18 cellular contexts compared by ENCODE assay signal in the genomic region with DNA sequence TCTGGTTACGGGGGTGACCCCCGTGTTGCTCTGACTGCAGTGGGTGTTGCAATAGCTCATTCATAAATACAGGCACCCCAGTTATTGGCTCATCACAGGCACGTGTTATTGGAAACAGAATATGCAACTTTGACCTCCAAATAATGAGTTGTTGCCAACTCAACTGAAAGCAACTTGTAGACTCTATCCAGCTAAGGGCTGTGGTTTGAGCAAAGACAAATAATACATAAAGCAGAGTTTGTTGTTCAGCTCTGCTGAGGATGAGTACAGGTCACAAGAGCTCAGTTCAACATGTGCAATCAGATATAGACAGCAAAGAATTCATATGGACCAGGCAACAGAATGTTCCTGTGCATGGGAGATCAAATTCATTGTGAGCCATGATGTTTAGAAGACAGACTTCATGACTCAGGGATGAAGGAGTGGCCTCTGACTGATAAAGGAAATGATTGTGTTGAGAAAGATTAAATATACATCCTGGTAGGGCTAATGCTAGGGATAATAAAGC.
A peak's percentile ranks its signal among the peaks of the same experiment; 100 is the strongest.
DNase-seq lines count a peak whose midpoint lies in the region; ATAC-seq, FAIRE-seq and TF ChIP-seq lines count a peak whose summit lies in the region.
"Had no signal": no experiment of that assay in that cellular context is flagged by ENCODE, and none has a peak within 500 bp of the region (broad histone marks: within the 10 kb centered on the region; RNA-seq: fewer than 3 reads in every experiment).

No MANE protein-coding gene starts in this region.

- H3K36me3 Mint-ChIP-seq in activated T-cell treated with anti-CD3 and anti-CD28 coated beads, Interleukin-2, amount 50 U/mL, for 72 hours (ENCODE audit: insufficient read depth in 2 of 2), result peaks cover 0 to 3% of the 10 kb centered on the region in 2 donors
- H3K36me3 Mint-ChIP-seq: T-cell had no signal

- H4K91ac ChIP-seq in H1 (replicated peaks; ENCODE audit: insufficient read length, low read length), result no peak overlapping the region

- WGBS in H1 (ENCODE audit: extremely low coverage in 1 of 2, insufficient coverage in 1 of 2, insufficient read length in 1 of 2, insufficient replicate concordance in 2 of 2, low coverage in 1 of 2, low lambda C conversion rate in 2 of 2, missing lambda C conversion rate in 1 of 2), 2 experiments, result 74% methylated on average over 3 of the region's 3 CpGs; no CpG with 5 or more reads in 1 of the 2 experiments

- H3K4me3 ChIP-seq in H1 (ENCODE audit: extremely low read depth in 1 of 4, insufficient read depth in 2 of 4, low read depth in 3 of 4, low read length in 4 of 4) (no peak overlapping the region), keratinocyte (ENCODE audit: control insufficient read depth in 2 of 3, extremely low read depth in 1 of 3, insufficient read depth in 2 of 3, low read depth in 1 of 3, low read length in 3 of 3) (no peak overlapping the region), gastrocnemius medialis (no peak overlapping the region), osteoblast (ENCODE audit: insufficient read depth, low read length) (no peak overlapping the region)
- H3K4me3 ChIP-seq: A549, coronary artery, transverse colon had no signal

- FAIRE-seq in HTR-8/SVneo (lab: Jason Lieb, UNC), result peak; percentile 48
- FAIRE-seq in H1 (lab: Jason Lieb, UNC), result no peak
- FAIRE-seq in keratinocyte (lab: Jason Lieb, UNC), result peak; percentile 61
- FAIRE-seq: A549, kidney had no signal

- H3K9me3 ChIP-seq in H1 (ENCODE audit: insufficient read depth in 2 of 2, low read depth in 1 of 2, low read length in 1 of 2) (no peaks in the 10 kb centered on the region), keratinocyte (ENCODE audit: control insufficient read depth, low read depth, low read length) (no peaks in the 10 kb centered on the region), gastrocnemius medialis (no peaks in the 10 kb centered on the region), osteoblast (ENCODE audit: low read depth, low read length) (no peaks in the 10 kb centered on the region)
- H3K9me3 ChIP-seq: A549, transverse colon had no signal

- H3K4me1 ChIP-seq in H1 (replicated peaks in 1 of 4; ENCODE audit: control insufficient read depth in 3 of 4, insufficient read depth in 4 of 4, low read length in 3 of 4) (peaks cover 0 to 13% (median 6%) of the 10 kb centered on the region in 4 experiments; a peak in 5 of 7 replicates), keratinocyte (ENCODE audit: control insufficient read depth, extremely low read depth, insufficient read depth, low read length) (peaks cover 7% of the 10 kb centered on the region), gastrocnemius medialis (no peaks in the 10 kb centered on the region), osteoblast (ENCODE audit: insufficient read depth, low read length) (no peaks in the 10 kb centered on the region)
- H3K4me1 ChIP-seq: transverse colon had no signal

- H4K5ac ChIP-seq in H1 (ENCODE audit: insufficient read length, low read depth, low read length), result no peak overlapping the region

- H2BK5ac ChIP-seq in H1 (ENCODE audit: low read depth, low read length), result no peak overlapping the region

- TF ChIP-seq RAD21 in H1 (IDR thresholded peaks at IDR 0.05 in 1 of 2, conservative IDR thresholded peaks at IDR 0.05 in 1 of 2; ENCODE audit: low read depth in 2 of 2, low read length in 2 of 2), result no peak

- peaks cover 17% of the 10 kb centered on the region for H3K27me3 Mint-ChIP-seq in activated T-cell treated with anti-CD3 and anti-CD28 coated beads, Interleukin-2, amount 50 U/mL, for 72 hours (ENCODE audit: low read depth)

- no peaks in the 10 kb centered on the region for H3K36me3 ChIP-seq in H1 (ENCODE audit: control insufficient read depth in 2 of 4, insufficient read depth in 4 of 4, low read length in 3 of 4)
- H3K36me3 ChIP-seq in keratinocyte (ENCODE audit: control insufficient read depth in 2 of 2, extremely low read depth in 1 of 2, insufficient read depth in 2 of 2, low read length in 2 of 2), result no peaks in the 10 kb centered on the region
- H3K36me3 ChIP-seq in gastrocnemius medialis, result no peaks in the 10 kb centered on the region
- H3K36me3 ChIP-seq in osteoblast (ENCODE audit: insufficient read depth, low read length), result no peaks in the 10 kb centered on the region
- H3K36me3 ChIP-seq: transverse colon had no signal

- H2AFZ ChIP-seq in H1 (ENCODE audit: low read length), result no peak overlapping the region
- H2AFZ ChIP-seq in keratinocyte (ENCODE audit: control insufficient read depth, low read length), result no peak overlapping the region
- H2AFZ ChIP-seq in osteoblast (ENCODE audit: low read length), result no peak overlapping the region

- H3K9me3 Mint-ChIP-seq in activated T-cell treated with anti-CD3 and anti-CD28 coated beads, Interleukin-2, amount 50 U/mL, for 72 hours, result no peaks in the 10 kb centered on the region
- H3K9me3 Mint-ChIP-seq: activated naive CD4-positive, alpha-beta T cell treated with anti-CD3 and anti-CD28 coated beads for 36 hours; nephron; T-cell had no signal

- H3K4me1 Mint-ChIP-seq in activated T-cell treated with anti-CD3 and anti-CD28 coated beads, Interleukin-2, amount 50 U/mL, for 72 hours (ENCODE audit: low read depth), result peaks cover 5% of the 10 kb centered on the region

- no peaks in the 10 kb centered on the region for H3K79me1 ChIP-seq in H1 (ENCODE audit: low read depth, low read length)

- DNase-seq in A172 (ENCODE audit: low spot score) (peak; percentile 21), HTR-8/SVneo (ENCODE audit: insufficient read length, low spot score) (no peak), H1 (ENCODE audit: low read depth in 1 of 2, low spot score in 2 of 2) (no peak), keratinocyte (ENCODE audit: low read depth, low spot score) (no peak), gastrocnemius medialis (no peak), SHP77 treated with DMSO at 0.1 percent for 48 hours (lab: John Stamatoyannopoulos, UW) (no peak), osteoblast (ENCODE audit: insufficient read length, low spot score, missing footprints) (no peak)
- no peak for DNase-seq in activated T-cell treated with anti-CD3 and anti-CD28 coated beads, Interleukin-2, amount 50 U/mL, for 72 hours
- DNase-seq: activated naive CD4-positive, alpha-beta T cell treated with anti-CD3 and anti-CD28 coated beads for 36 hours; DMS79; kidney; NCI-H187; stimulated activated naive B cell treated with anti-CD40 and anti-IgM and Interleukin-4, amounts not matched to agents 10 μg/mL and 1 μg/mL and 100 μg/mL, for 72 hours; T-cell; transverse colon had no signal

- no peaks in the 10 kb centered on the region for H3K9me1 ChIP-seq in keratinocyte (ENCODE audit: control insufficient read depth, extremely low read depth, insufficient read depth, low read length)

- H4K8ac ChIP-seq in H1 (ENCODE audit: extremely low read depth, insufficient read depth, low read length), result no peak overlapping the region

- H2BK120ac ChIP-seq in H1 (replicated peaks; ENCODE audit: low read depth, low read length), result no peak overlapping the region

- no peak overlapping the region for H3K23ac ChIP-seq in H1 (ENCODE audit: insufficient read length)

- no peak overlapping the region for H2BK12ac ChIP-seq in H1 (ENCODE audit: low read depth, low read length)

- H3K27me3 ChIP-seq in H1 (replicated peaks in 1 of 4; ENCODE audit: control insufficient read depth in 3 of 4, extremely low read depth in 1 of 4, insufficient read depth in 3 of 4, low read length in 3 of 4), result no peaks in the 10 kb centered on the region
- no peaks in the 10 kb centered on the region for H3K27me3 ChIP-seq in keratinocyte (ENCODE audit: control insufficient read depth, extremely low read depth, insufficient read depth, low read length)
- peaks cover 0 to 3% (median 0%) of the 10 kb centered on the region in 3 donors for H3K27me3 ChIP-seq in gastrocnemius medialis
- peaks cover 8% of the 10 kb centered on the region for H3K27me3 ChIP-seq in osteoblast (ENCODE audit: insufficient read depth, low read length)
- H3K27me3 ChIP-seq: transverse colon had no signal

- H3K4ac ChIP-seq in H1 (replicated peaks; ENCODE audit: insufficient read length, low read depth, low read length), result peak overlapping the region; percentile 71

- H4K20me1 ChIP-seq in H1 (replicated peaks in 1 of 2; ENCODE audit: control insufficient read depth in 1 of 2, insufficient read depth in 2 of 2, low read length in 2 of 2) (no peaks in the 10 kb centered on the region), keratinocyte (ENCODE audit: control insufficient read depth, extremely low read depth, insufficient read depth, low read length) (no peaks in the 10 kb centered on the region), osteoblast (ENCODE audit: insufficient read depth, low read length) (no peaks in the 10 kb centered on the region)

- H3K9ac ChIP-seq in H1 (replicated peaks in 1 of 4; ENCODE audit: extremely low read depth in 1 of 4, low read depth in 3 of 4, low read length in 3 of 4) (no peak overlapping the region), keratinocyte (ENCODE audit: control insufficient read depth, extremely low read depth, insufficient read depth, low read length) (no peak overlapping the region)

- no peak overlapping the region for H3K27ac ChIP-seq in H1 (ENCODE audit: low read depth, low read length)
- H3K27ac ChIP-seq in keratinocyte (ENCODE audit: control insufficient read depth, insufficient read depth, low read length), result no peak overlapping the region
- no peak overlapping the region for H3K27ac ChIP-seq in gastrocnemius medialis
- no peak overlapping the region for H3K27ac ChIP-seq in osteoblast (ENCODE audit: low read depth, low read length)
- H3K27ac ChIP-seq: A549, coronary artery, transverse colon had no signal

- no peak overlapping the region for H3K56ac ChIP-seq in H1 (replicated peaks; ENCODE audit: insufficient read length, low read depth, low read length)

- POLR2A ChIA-PET in H1 (lab: Charles Lee; ENCODE audit: partially characterized antibody), result no interaction called here

- no peak for TF ChIP-seq CTCF in H1 (IDR thresholded peaks at IDR 0.05; ENCODE audit: control extremely low read depth in 1 of 3, insufficient read depth in 1 of 3, low read depth in 1 of 3, low read length in 3 of 3)
- TF ChIP-seq CTCF in keratinocyte (optimal IDR thresholded peaks at IDR 0.05 in 1 of 3, IDR thresholded peaks at IDR 0.05 in 1 of 3, conservative IDR thresholded peaks at IDR 0.05 in 1 of 3; ENCODE audit: extremely low read depth in 1 of 3, insufficient read depth in 2 of 3, low read length in 3 of 3), result no peak
- no peak for TF ChIP-seq CTCF in gastrocnemius medialis (IDR thresholded peaks at IDR 0.05 in 4 of 5, conservative IDR thresholded peaks at IDR 0.05 in 1 of 5)
- TF ChIP-seq CTCF in osteoblast (IDR thresholded peaks at IDR 0.05; ENCODE audit: extremely low read depth, low read depth, low read length), result no peak

- dilution Hi-C loops in keratinocyte (cut with MboI; ENCODE audit: extremely low pct_ligation_motif_present, low sequenced_read_pairs), result no loop called here

- in situ Hi-C loops in gastrocnemius medialis (cut with MboI; ENCODE audit: low sequenced_read_pairs in 4 of 4), result no loop called here

- TF ChIP-seq POLR2A in H1 (IDR thresholded peaks at IDR 0.05; ENCODE audit: control extremely low read depth in 1 of 2, low read depth in 2 of 2, low read length in 2 of 2), result no peak
- no peak for TF ChIP-seq POLR2A in gastrocnemius medialis (IDR thresholded peaks at IDR 0.05)

- CTCF ChIA-PET in H1 (lab: Charles Lee; ENCODE audit: partially characterized antibody), result interaction anchor here (1.1 to 1.7 kb wide), 6 partner anchors 11 to 234 kb away, joined by 3 to 5 read pairs (median 3); no protein-coding TSS in a partner anchor

- intact Hi-C loops in gastrocnemius medialis (cut with DNase I; ENCODE audit: low total_unique reads), result no loop called here

- TF ChIP-seq EP300 in H1 (IDR thresholded peaks at IDR 0.05; ENCODE audit: borderline replicate concordance in 1 of 2, low read depth in 2 of 2, low read length in 2 of 2), result no peak

- no peaks in the 10 kb centered on the region for H3K79me2 ChIP-seq in H1 (ENCODE audit: control insufficient read depth in 1 of 2, insufficient read depth in 2 of 2, low read length in 2 of 2)
- H3K79me2 ChIP-seq in keratinocyte (ENCODE audit: control insufficient read depth, insufficient read depth, low read length), result no peaks in the 10 kb centered on the region
- no peaks in the 10 kb centered on the region for H3K79me2 ChIP-seq in osteoblast (ENCODE audit: insufficient read depth, low read length)

- ATAC-seq in gastrocnemius medialis, result no peak
- no peak for ATAC-seq in activated T-cell treated with anti-CD3 and anti-CD28 coated beads, Interleukin-2, amount 50 U/mL, for 72 hours (replicated peaks in 1 of 2)
- ATAC-seq: A549; stimulated activated naive B cell treated with anti-CD40 and anti-IgM and Interleukin-4, amounts not matched to agents 10 μg/mL and 1 μg/mL and 100 μg/mL, for 72 hours; T-cell had no signal

- no peak overlapping the region for H3K18ac ChIP-seq in H1 (ENCODE audit: extremely low read depth, low read length)

- H3K4me3 Mint-ChIP-seq in activated T-cell treated with anti-CD3 and anti-CD28 coated beads, Interleukin-2, amount 50 U/mL, for 72 hours, result no peak overlapping the region
- H3K4me3 Mint-ChIP-seq: activated naive CD4-positive, alpha-beta T cell treated with anti-CD3 and anti-CD28 coated beads for 36 hours; nephron; stimulated activated naive B cell treated with anti-CD40 and anti-IgM and Interleukin-4, amounts not matched to agents 10 μg/mL and 1 μg/mL and 100 μg/mL, for 72 hours; T-cell had no signal

- no peak overlapping the region for H2BK20ac ChIP-seq in H1 (ENCODE audit: low read length)

- no peak overlapping the region for H2AK5ac ChIP-seq in H1 (ENCODE audit: low read depth, low read length)

- H3K23me2 ChIP-seq in H1 (ENCODE audit: low read depth, low read length), result 0 out of 2 replicates have a peak, but pooled peaks cover 2% of the 10 kb centered on the region

- no peak overlapping the region for H3K14ac ChIP-seq in H1 (ENCODE audit: insufficient read length)

- H3K27ac Mint-ChIP-seq in activated T-cell treated with anti-CD3 and anti-CD28 coated beads, Interleukin-2, amount 50 U/mL, for 72 hours, result no peak overlapping the region
- H3K27ac Mint-ChIP-seq: activated naive CD4-positive, alpha-beta T cell treated with anti-CD3 and anti-CD28 coated beads for 36 hours; nephron; stimulated activated naive B cell treated with anti-CD40 and anti-IgM and Interleukin-4, amounts not matched to agents 10 μg/mL and 1 μg/mL and 100 μg/mL, for 72 hours; T-cell had no signal

- H2BK15ac ChIP-seq in H1 (ENCODE audit: low read length), result no peak overlapping the region

- H3K4me2 ChIP-seq in H1 (ENCODE audit: insufficient read depth in 1 of 2, low read depth in 2 of 2, low read length in 2 of 2) (no peak overlapping the region), keratinocyte (ENCODE audit: control insufficient read depth, extremely low read depth, insufficient read depth, low read depth, low read length) (no peak overlapping the region), osteoblast (ENCODE audit: insufficient read depth, low read length) (no peak overlapping the region)
- H3K4me2 ChIP-seq: A549 had no signal
